In the genomic region with DNA sequence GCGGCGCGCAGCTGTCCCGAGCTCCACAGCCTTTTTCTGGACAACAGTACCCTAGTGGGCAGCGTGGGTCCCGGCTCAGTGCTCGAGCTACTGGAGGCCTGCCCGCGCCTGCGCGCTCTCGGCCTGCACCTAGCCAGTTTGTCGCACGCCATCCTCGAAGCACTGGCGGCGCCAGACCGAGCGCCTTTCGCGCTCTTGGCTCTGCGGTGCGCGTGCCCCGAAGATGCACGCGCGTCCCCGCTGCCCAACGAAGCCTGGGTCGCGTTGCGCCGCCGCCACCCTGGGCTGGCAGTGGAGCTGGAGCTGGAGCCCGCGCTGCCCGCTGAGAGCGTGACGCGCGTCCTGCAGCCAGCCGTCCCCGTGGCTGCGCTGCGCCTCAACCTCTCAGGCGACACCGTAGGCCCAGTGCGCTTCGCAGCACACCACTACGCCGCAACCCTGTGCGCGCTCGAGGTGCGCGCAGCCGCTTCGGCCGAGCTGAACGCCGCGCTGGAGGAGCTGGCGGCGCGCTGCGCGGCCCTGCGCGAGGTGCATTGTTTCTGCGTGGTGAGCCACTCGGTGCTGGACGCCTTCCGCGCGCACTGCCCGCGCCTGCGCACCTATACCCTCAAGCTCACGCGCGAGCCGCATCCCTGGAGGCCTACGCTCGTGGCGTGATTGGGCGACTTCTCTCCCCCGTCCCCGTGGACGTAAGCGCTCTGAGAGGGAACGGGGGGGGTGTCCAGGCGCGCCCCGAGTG, we compare ENCODE assay signal across 8 cellular contexts. TPM values are rescaled to one million over a fixed set of nuclear protein-coding genes. Genes with fewer than 3 reads are reported as not detected.
A peak's percentile ranks its signal among the peaks of the same experiment; 100 is the strongest.
DNase-seq lines count a peak whose midpoint lies in the region; ATAC-seq, FAIRE-seq and TF ChIP-seq lines count a peak whose summit lies in the region.

No MANE protein-coding gene starts in this region.

- TF ChIP-seq RAD21 in liver (IDR thresholded peaks at IDR 0.05): no peak

- no peak for TF ChIP-seq POLR2A in GM12891 (IDR thresholded peaks at IDR 0.05; ENCODE audit: low read depth, low read length)
- TF ChIP-seq POLR2A in stomach (IDR thresholded peaks at IDR 0.05): no peak
- TF ChIP-seq POLR2A in H54 (IDR thresholded peaks at IDR 0.05; ENCODE audit: low read depth, low read length): no peak

- H3K27ac ChIP-seq in liver (ENCODE audit: low read depth in 1 of 2, low read length in 2 of 2) (no peak overlapping the region), stomach (peak overlapping the region in 4 of 5 donors; percentile 42 to 80 (median 74))

- H3K4me3 ChIP-seq in liver (ENCODE audit: low read depth in 1 of 3, low read length in 3 of 3): peak overlapping the region in 2 of 3 donors; percentile 3 to 39
- peak overlapping the region; percentile 30 to 49 (median 36) for H3K4me3 ChIP-seq in stomach

- TF ChIP-seq CTCF in liver (IDR thresholded peaks at IDR 0.05; ENCODE audit: low read depth, low read length, missing input control): no peak
- no peak for TF ChIP-seq CTCF in stomach (IDR thresholded peaks at IDR 0.05)

- H3K9ac ChIP-seq in liver (ENCODE audit: low read depth in 1 of 2, low read length in 2 of 2): no peak overlapping the region

- 10% methylated on average over 95 of the region's 95 CpGs for WGBS in liver
- 4 to 28% (median 11%) methylated on average over 18 to 95 of the region's 95 CpGs for WGBS in stomach, 5 donors

- intact Hi-C loops in stomach (cut with DNase I; ENCODE audit: low total_unique reads): no loop called here

- DNase-seq in GM12891 (ENCODE audit: insufficient read length, low spot score) (no peak), NCI-H748 treated with DMSO at 0.1 percent for 48 hours (lab: John Stamatoyannopoulos, UW) (peak; percentile 66), cerebellum (ENCODE audit: low spot score) (peak; percentile 90), stomach (no peak), RKO (ENCODE audit: low spot score) (no peak), H54 (ENCODE audit: insufficient read length, low spot score) (no peak)

- no peak for ATAC-seq in GM18873 (IDR thresholded peaks at IDR 0.05; ENCODE audit: low FRiP score, unreplicated experiment)

- H3K27me3 ChIP-seq in liver (ENCODE audit: control insufficient read depth in 4 of 4, insufficient read depth in 4 of 4, low read length in 3 of 4) (no peaks in the 10 kb centered on the region), stomach (peaks cover 0 to 66% (median 25%) of the 10 kb centered on the region in 3 donors)

- no peaks in the 10 kb centered on the region for H3K9me3 ChIP-seq in liver (ENCODE audit: control insufficient read depth in 4 of 4, low read length in 3 of 4)
- H3K9me3 ChIP-seq in stomach: no peaks in the 10 kb centered on the region

- H3K36me3 ChIP-seq in liver (ENCODE audit: control insufficient read depth in 4 of 4, insufficient read depth in 3 of 4, low read depth in 1 of 4, low read length in 3 of 4): peaks cover 0 to 2% (median 0%) of the 10 kb centered on the region in 4 donors
- H3K36me3 ChIP-seq in stomach: no peaks in the 10 kb centered on the region

- H3K4me1 ChIP-seq in liver (ENCODE audit: control insufficient read depth in 4 of 4, insufficient read depth in 4 of 4, low read length in 3 of 4): peaks cover 26 to 50% (median 41%) of the 10 kb centered on the region in 4 donors
- H3K4me1 ChIP-seq in stomach: peaks cover 52 to 77% (median 68%) of the 10 kb centered on the region in 4 donors

- no peak for TF ChIP-seq EP300 in stomach (IDR thresholded peaks at IDR 0.05)

- FAIRE-seq in GM12891 (lab: Jason Lieb, UNC) (peak; percentile 97), H54 (lab: Jason Lieb, UNC) (no peak)

TF ChIP-seq in GM12891, 5 proteins besides CTCF, POLR2A, EP300 and RAD21:
- TF ChIP-seq TAF1 (IDR thresholded peaks at IDR 0.05; ENCODE audit: low read depth, low read length) (no peak), POU2F2 (IDR thresholded peaks at IDR 0.05; ENCODE audit: low read depth, low read length) (no peak), POLR2AphosphoS5 (IDR thresholded peaks at IDR 0.05; ENCODE audit: low read depth, low read length) (no peak), PAX5 (IDR thresholded peaks at IDR 0.05; ENCODE audit: insufficient read depth, low read length, severe bottlenecking) (no peak), SPI1 (IDR thresholded peaks at IDR 0.05; ENCODE audit: low read depth, low read length) (no peak)

TF ChIP-seq in liver, 16 proteins besides CTCF, POLR2A, EP300 and RAD21:
- TF ChIP-seq YY1 (IDR thresholded peaks at IDR 0.05) (no peak), EGR1 (IDR thresholded peaks at IDR 0.05; ENCODE audit: low read depth in 2 of 2) (no peak), HNF4G (IDR thresholded peaks at IDR 0.05) (no peak), FOXA2 (IDR thresholded peaks at IDR 0.05) (no peak), SP1 (IDR thresholded peaks at IDR 0.05) (no peak), TAF1 (conservative IDR thresholded peaks at IDR 0.05) (no peak), FOXA1 (IDR thresholded peaks at IDR 0.05) (no peak), JUND (IDR thresholded peaks at IDR 0.05) (no peak)
- TF ChIP-seq, protein P1, sequence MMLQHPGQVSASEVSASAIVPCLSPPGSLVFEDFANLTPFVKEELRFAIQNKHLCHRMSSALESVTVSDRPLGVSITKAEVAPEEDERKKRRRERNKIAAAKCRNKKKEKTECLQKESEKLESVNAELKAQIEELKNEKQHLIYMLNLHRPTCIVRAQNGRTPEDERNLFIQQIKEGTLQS (IDR thresholded peaks at IDR 0.05): no peak
- TF ChIP-seq, protein P2, sequence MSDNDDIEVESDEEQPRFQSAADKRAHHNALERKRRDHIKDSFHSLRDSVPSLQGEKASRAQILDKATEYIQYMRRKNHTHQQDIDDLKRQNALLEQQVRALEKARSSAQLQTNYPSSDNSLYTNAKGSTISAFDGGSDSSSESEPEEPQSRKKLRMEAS (IDR thresholded peaks at IDR 0.05): no peak

RNA-seq across cellular contexts. Expression of a gene that starts 1.2 kb away (rescaled TPM):
- 13.0 TPM for polyA plus RNA-seq in GM12891 (2012; ENCODE audit: low read depth, missing spikeins)
- total RNA-seq in cerebellum (14.7 TPM), liver (1 to 10 TPM in 1 of 2 donors, under 1 TPM in 1; 0.42 to 5.1 TPM), stomach (100 to 1,000 TPM in 1 of 5 donors, 10 to 100 TPM in 3, 1 to 10 TPM in 1; 9.5 to 630 (median 36.5) TPM)
- polyA plus RNA-seq in liver (1 to 10 TPM; 3.8 to 4.9 TPM), stomach (10 to 100 TPM; 23.8 to 65.4 (median 27.9) TPM)

RNA-seq across cellular contexts. Expression of a gene that starts 3.6 kb away (rescaled TPM):
- 6.3 TPM for polyA plus RNA-seq in GM12891 (2012; ENCODE audit: low read depth, missing spikeins)
- total RNA-seq in cerebellum (2.1 TPM), liver (1 to 10 TPM; 1.4 to 9.2 TPM), stomach (100 to 1,000 TPM in 1 of 5 donors, 10 to 100 TPM in 3, 1 to 10 TPM in 1; 5.5 to 412 (median 51.3) TPM)
- polyA plus RNA-seq in liver (1 to 10 TPM; 6.1 to 6.2 TPM), stomach (10 to 100 TPM in 2 of 3 donors, 1 to 10 TPM in 1; 8.3 to 18.3 (median 10.7) TPM)

RNA-seq across cellular contexts. Expression of a gene that starts 3.6 kb away (rescaled TPM):
- 17.2 TPM for polyA plus RNA-seq in GM12891 (2012; ENCODE audit: low read depth, missing spikeins)
- total RNA-seq in cerebellum (1.5 TPM), liver (10 to 100 TPM in 1 of 2 donors, 1 to 10 TPM in 1; 5.7 to 10.5 TPM), stomach (100 to 1,000 TPM in 1 of 5 donors, 10 to 100 TPM in 4; 10.6 to 112 (median 38.4) TPM)
- polyA plus RNA-seq in liver (10 to 100 TPM in 1 of 2 donors, 1 to 10 TPM in 1; 9.7 to 10.8 TPM), stomach (10 to 100 TPM; 18.9 to 39.4 (median 34.8) TPM)

RNA-seq across cellular contexts. Expression of a gene that starts 7.0 kb away (rescaled TPM):
- 10.3 TPM for polyA plus RNA-seq in GM12891 (2012; ENCODE audit: low read depth, missing spikeins)
- total RNA-seq in cerebellum (8.3 TPM), liver (1 to 10 TPM; 3.0 to 9.9 TPM), stomach (100 to 1,000 TPM in 1 of 5 donors, 10 to 100 TPM in 4; 11.4 to 492 (median 39.4) TPM)
- polyA plus RNA-seq in liver (10 to 100 TPM; 11.4 to 18.0 TPM), stomach (10 to 100 TPM; 17.2 to 59.7 (median 21.5) TPM)

RNA-seq across cellular contexts. Expression of a gene that starts 12.5 kb away (rescaled TPM):
- polyA plus RNA-seq in GM12891 (2012; ENCODE audit: low read depth, missing spikeins): 3.2 TPM
- total RNA-seq in cerebellum (1.7 TPM), liver (1 to 10 TPM; 1.2 to 2.3 TPM), stomach (10 to 100 TPM in 1 of 5 donors, 1 to 10 TPM in 3, under 1 TPM in 1; 0.58 to 11.2 (median 4.3) TPM)
- polyA plus RNA-seq in liver (1 to 10 TPM in 1 of 2 donors, under 1 TPM in 1; 0.43 to 1.6 TPM), stomach (1 to 10 TPM; 3.5 to 7.9 (median 4.0) TPM)

Comparison
In these comparisons a context has a peak if more than half of its experiments do, and no peak if none do; other contexts are left out.
1. DNase-seq: peak in NCI-H748 treated with DMSO at 0.1 percent for 48 hours (single experiment) and cerebellum (single experiment); none in GM12891 (single experiment), stomach (single experiment), RKO (single experiment) and H54 (single experiment).
2. H3K27ac ChIP-seq: peak in stomach (4 of 5); none in liver (0 of 2).